ENCODE assay signal across 13 cellular contexts in the genomic region with DNA sequence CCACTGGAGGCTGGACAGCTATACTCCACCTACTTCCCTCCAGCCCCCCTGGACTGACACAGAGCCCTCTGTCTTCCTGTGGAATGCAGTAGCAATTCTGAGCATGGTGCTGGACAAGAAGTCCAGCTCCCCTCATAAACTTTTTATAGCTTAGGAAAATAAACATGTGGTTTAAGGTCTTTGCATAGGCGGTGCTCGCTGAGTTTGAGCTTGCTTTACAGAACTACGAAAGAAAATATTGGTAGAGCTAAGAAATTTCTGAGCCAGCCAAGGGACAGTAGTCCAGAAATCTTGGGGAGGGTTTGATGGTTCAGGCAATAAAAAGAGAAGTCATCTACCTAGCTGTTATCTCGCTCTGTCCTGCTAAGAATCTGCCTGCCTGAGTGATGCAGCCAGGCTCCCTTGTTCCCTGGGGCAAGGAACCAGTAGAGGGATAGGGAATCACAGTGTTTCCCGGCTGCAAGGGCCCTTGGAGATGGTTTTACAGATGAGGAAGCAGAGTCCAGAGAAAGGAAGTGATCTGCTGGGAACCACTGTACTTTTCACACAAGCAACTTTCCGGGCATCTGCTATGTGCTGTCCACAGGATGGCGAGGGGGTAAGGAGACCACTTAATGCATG.
DNase-seq lines count a peak whose midpoint lies in the region; FAIRE-seq and TF ChIP-seq lines count a peak whose summit lies in the region.
"Had no signal": no experiment of that assay in that cellular context is flagged by ENCODE, and none has a peak within 500 bp of the region (broad histone marks: within the 10 kb centered on the region; RNA-seq: fewer than 3 reads in every experiment).

No MANE protein-coding gene starts in this region.

- TF ChIP-seq CTCF in HFF-Myc (IDR thresholded peaks at IDR 0.05; ENCODE audit: low read depth, low read length, missing control alignments) (no peak), testis (IDR thresholded peaks at IDR 0.05) (no peak)

- no peaks in the 10 kb centered on the region for H3K27me3 ChIP-seq in adipocyte (replicated peaks; ENCODE audit: control insufficient read depth, insufficient read depth, low read length)
- no peaks in the 10 kb centered on the region for H3K27me3 ChIP-seq in testis

- FAIRE-seq in urothelium cell line (lab: Jason Lieb, UNC): no peak

- intact Hi-C loops in testis (cut with DNase I; ENCODE audit: low total_unique reads): no loop called here

- TF ChIP-seq POLR2A in testis (IDR thresholded peaks at IDR 0.05): no peak

- 67 to 78% methylated on average over 7 of the region's 7 CpGs for WGBS in testis, 2 donors

- peak; percentile 37 for DNase-seq in HFF-Myc (ENCODE audit: extremely low read depth, low read depth)
- DNase-seq in adipocyte (ENCODE audit: low read depth): peak; percentile 64
- DNase-seq in kidney tubule cell (ENCODE audit: low spot score): peak; percentile 23
- DNase-seq in urothelium cell line (ENCODE audit: low spot score): peak; percentile 61
- DNase-seq in OCI-M2 (lab: John Stamatoyannopoulos, UW; ENCODE audit: unreplicated experiment): no peak
- DNase-seq in C1 segment of cervical spinal cord (lab: John Stamatoyannopoulos, UW): no peak
- DNase-seq in testis: no peak
- DNase-seq: activated naive CD4-positive, alpha-beta T cell treated with anti-CD3 and anti-CD28 coated beads, Interleukin-2, amount 50 U/mL, for 16 hours; dermis blood vessel endothelial cell; glutamatergic neuron; lower lobe of right lung; NCI-H2171 treated with DMSO at 0.1 percent for 48 hours; psoas muscle had no signal

- no peak overlapping the region for H3K9ac ChIP-seq in adipocyte (ENCODE audit: low read length)

- H3K4me3 ChIP-seq in HFF-Myc (replicated peaks; ENCODE audit: low read depth, low read length) (no peak overlapping the region), adipocyte (ENCODE audit: low read length) (no peak overlapping the region), testis (no peak overlapping the region)
- H3K4me3 ChIP-seq: lower lobe of right lung, psoas muscle had no signal

- no peaks in the 10 kb centered on the region for H3K9me3 ChIP-seq in adipocyte (ENCODE audit: control insufficient read depth, low read length)
- H3K9me3 ChIP-seq in testis: no peaks in the 10 kb centered on the region
- H3K9me3 ChIP-seq: lower lobe of right lung, psoas muscle had no signal

- H3K36me3 ChIP-seq in adipocyte (ENCODE audit: control insufficient read depth, insufficient read depth, low read length, severe bottlenecking): no peaks in the 10 kb centered on the region
- no peaks in the 10 kb centered on the region for H3K36me3 ChIP-seq in testis (ENCODE audit: low read depth, missing control alignments)
- H3K36me3 ChIP-seq: lower lobe of right lung had no signal

- H3K4me1 ChIP-seq in adipocyte (ENCODE audit: control insufficient read depth, insufficient read depth, low read length): peaks cover 4% of the 10 kb centered on the region
- no peaks in the 10 kb centered on the region for H3K4me1 ChIP-seq in testis
- H3K4me1 ChIP-seq: psoas muscle had no signal

- H3K27ac ChIP-seq in testis: no peak overlapping the region
- H3K27ac ChIP-seq: lower lobe of right lung, psoas muscle had no signal

Comparison
In these comparisons a context has a peak if more than half of its experiments do, and no peak if none do; other contexts are left out.
1. DNase-seq: peak in HFF-Myc (single experiment), adipocyte (single experiment), kidney tubule cell (single experiment) and urothelium cell line (single experiment); none in OCI-M2 (single experiment), C1 segment of cervical spinal cord (0 of 14) and testis (single experiment).